12 cellular contexts compared by ENCODE assay signal in the genomic region with DNA sequence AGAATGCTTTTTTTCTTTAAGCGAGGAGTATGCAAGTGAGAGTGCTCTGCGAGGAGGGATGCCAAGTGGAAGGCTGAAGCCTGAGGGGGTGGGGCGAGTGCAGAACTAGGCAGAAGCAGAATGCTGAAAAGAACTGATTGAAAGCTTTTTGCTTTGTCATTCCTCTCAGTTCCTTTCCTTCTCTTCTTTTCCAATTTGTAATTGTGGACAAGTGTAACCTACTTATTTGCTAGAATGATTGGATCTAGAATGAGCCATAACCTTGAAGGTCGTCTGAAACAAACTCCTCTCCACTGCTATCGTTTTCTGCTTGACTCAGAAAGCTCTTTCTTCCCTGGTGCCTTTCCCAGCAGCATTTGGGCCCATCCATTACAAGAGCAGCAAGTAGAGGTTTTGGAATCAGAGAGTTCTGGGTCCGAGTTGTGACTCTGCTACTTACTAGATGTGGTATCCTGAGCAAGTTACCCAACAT.
DNase-seq lines count a peak whose midpoint lies in the region; ATAC-seq, FAIRE-seq and TF ChIP-seq lines count a peak whose summit lies in the region.
"Had no signal": no experiment of that assay in that cellular context is flagged by ENCODE, and none has a peak within 500 bp of the region (broad histone marks: within the 10 kb centered on the region; RNA-seq: fewer than 3 reads in every experiment).

No MANE protein-coding gene starts in this region.

- H3K9me3 ChIP-seq in CD4-positive, CD25-positive, alpha-beta regulatory T cell (ENCODE audit: control insufficient read depth in 2 of 2, low read length in 2 of 2), result no peaks in the 10 kb centered on the region
- no peaks in the 10 kb centered on the region for H3K9me3 ChIP-seq in muscle layer of duodenum (ENCODE audit: control insufficient read depth in 1 of 2, low read length in 2 of 2)

- H3K4me3 Mint-ChIP-seq in CD4-positive, CD25-positive, alpha-beta regulatory T cell, result peak overlapping the region; percentile 43 to 80 (median 68)

- no peak for TF ChIP-seq POLR2A in H54 (IDR thresholded peaks at IDR 0.05; ENCODE audit: low read depth, low read length)

- H3K27ac ChIP-seq in CD4-positive, CD25-positive, alpha-beta regulatory T cell (ENCODE audit: insufficient read depth, low read length, poor library complexity, severe bottlenecking), result peak overlapping the region; percentile 65
- H3K27ac ChIP-seq in muscle layer of duodenum (ENCODE audit: low read length), result peak overlapping the region; percentile 50

- no peak for ATAC-seq in CD4-positive, CD25-positive, alpha-beta regulatory T cell (ENCODE audit: low read depth in 2 of 2)
- ATAC-seq in HG03108 (IDR thresholded peaks at IDR 0.05; ENCODE audit: unreplicated experiment) (no peak), HG02759 (IDR thresholded peaks at IDR 0.05; ENCODE audit: unreplicated experiment) (no peak), GM18870 (IDR thresholded peaks at IDR 0.05; ENCODE audit: unreplicated experiment) (no peak)

- H3K27me3 Mint-ChIP-seq in CD4-positive, CD25-positive, alpha-beta regulatory T cell, result no peaks in the 10 kb centered on the region

- H3K4me3 ChIP-seq in CD4-positive, CD25-positive, alpha-beta regulatory T cell (ENCODE audit: low read depth, low read length), result peak overlapping the region; percentile 83
- H3K4me3 ChIP-seq in muscle layer of duodenum (ENCODE audit: low read depth in 1 of 2, low read length in 2 of 2), result no peak overlapping the region

- no peak for DNase-seq in CD4-positive, CD25-positive, alpha-beta regulatory T cell
- DNase-seq in NAMALWA (ENCODE audit: low spot score) (peak; percentile 57), cerebellar nuclear complex (lab: John Stamatoyannopoulos, UW) (peak; percentile 32 to 39), H54 (ENCODE audit: insufficient read length, low spot score) (no peak)
- DNase-seq: activated gamma-delta T cell, DMS53 had no signal

- H3K9me3 Mint-ChIP-seq in CD4-positive, CD25-positive, alpha-beta regulatory T cell, result peaks cover 0 to 2% (median 0%) of the 10 kb centered on the region in 7 donors

- FAIRE-seq in H54 (lab: Jason Lieb, UNC), result no peak
- FAIRE-seq: keratinocyte, RCC 7860 had no signal

- H3K36me3 ChIP-seq in CD4-positive, CD25-positive, alpha-beta regulatory T cell (ENCODE audit: control insufficient read depth, insufficient read depth, low read length), result no peaks in the 10 kb centered on the region
- no peaks in the 10 kb centered on the region for H3K36me3 ChIP-seq in muscle layer of duodenum (ENCODE audit: control insufficient read depth in 1 of 2, insufficient read depth in 2 of 2, low read length in 2 of 2)

- H3K27me3 ChIP-seq in CD4-positive, CD25-positive, alpha-beta regulatory T cell (ENCODE audit: control insufficient read depth, insufficient read depth, low read length), result no peaks in the 10 kb centered on the region
- no peaks in the 10 kb centered on the region for H3K27me3 ChIP-seq in muscle layer of duodenum (ENCODE audit: low read depth, low read length)

- H3K4me1 ChIP-seq in CD4-positive, CD25-positive, alpha-beta regulatory T cell (ENCODE audit: control insufficient read depth, insufficient read depth, low read length, poor library complexity, severe bottlenecking), result peaks cover 30% of the 10 kb centered on the region
- peaks cover 6 to 34% of the 10 kb centered on the region in 2 donors for H3K4me1 ChIP-seq in muscle layer of duodenum (ENCODE audit: control insufficient read depth in 1 of 2, insufficient read depth in 2 of 2, low read length in 2 of 2)

- H3K4me1 Mint-ChIP-seq in CD4-positive, CD25-positive, alpha-beta regulatory T cell, result peaks cover 15 to 47% (median 38%) of the 10 kb centered on the region in 4 donors

- peaks cover 3% of the 10 kb centered on the region for H3K36me3 Mint-ChIP-seq in CD4-positive, CD25-positive, alpha-beta regulatory T cell

- peak overlapping the region; percentile 80 to 94 (median 86) for H3K27ac Mint-ChIP-seq in CD4-positive, CD25-positive, alpha-beta regulatory T cell

Comparison
In these comparisons a context has a peak if more than half of its experiments do, and no peak if none do; other contexts are left out.
1. DNase-seq: peak in NAMALWA (single experiment) and cerebellar nuclear complex (2 of 2); none in CD4-positive, CD25-positive, alpha-beta regulatory T cell (0 of 3) and H54 (single experiment).